Comparison of ENCODE assay signal across 19 cellular contexts in genomic region chr13:34411881-34412280, GRCh38.
DNase-seq lines count a peak whose midpoint lies in the region; ATAC-seq, FAIRE-seq and TF ChIP-seq lines count a peak whose summit lies in the region.
"Had no signal": no experiment of that assay in that cellular context is flagged by ENCODE, and none has a peak within 500 bp of the region (broad histone marks: within the 10 kb centered on the region; RNA-seq: fewer than 3 reads in every experiment).

No MANE protein-coding gene starts in this region.

- no peak for TF ChIP-seq CTCF in bronchial epithelial cell (IDR thresholded peaks at IDR 0.05; ENCODE audit: insufficient read depth, low read length, severe bottlenecking)

- no peaks in the 10 kb centered on the region for H3K79me2 ChIP-seq in trophoblast cell (ENCODE audit: control insufficient read depth, insufficient read depth, low read length, poor library complexity)

- H3K4me2 ChIP-seq in trophoblast cell (ENCODE audit: low read length) = no peak overlapping the region
- H3K4me2 ChIP-seq: BLaER1 had no signal

- H3K9ac ChIP-seq in trophoblast cell (ENCODE audit: low read length) = no peak overlapping the region
- H3K9ac ChIP-seq: BLaER1 had no signal

- H3K18ac ChIP-seq in trophoblast cell (ENCODE audit: low read length) = no peak overlapping the region

- no peak overlapping the region for H3K4ac ChIP-seq in trophoblast cell (ENCODE audit: low read depth, low read length)

- DNase-seq in DMS153 (lab: John Stamatoyannopoulos, UW) (peak; percentile 53), DMS153 treated with DMSO at 0.1 percent for 48 hours (lab: John Stamatoyannopoulos, UW; ENCODE audit: unreplicated experiment) (no peak), M059J (ENCODE audit: low read depth) (peak; percentile 10), bronchial epithelial cell (ENCODE audit: low read depth) (peak; percentile 52), trophoblast cell (peak; percentile 38 to 78)
- no peak for DNase-seq in stimulated activated CD4-positive, alpha-beta T cell treated with anti-CD3 and anti-CD28 coated beads, Interleukin-2, amount 100 ng/mL, for 48 hours
- DNase-seq: CD4-positive, alpha-beta memory T cell; DMS79; GF-D8; GOT3; H7; IMR-90 had no signal

- no peak overlapping the region for H3K4me3 ChIP-seq in bronchial epithelial cell (ENCODE audit: low read depth, low read length)
- H3K4me3 ChIP-seq in trophoblast cell (ENCODE audit: low read depth, low read length) = no peak overlapping the region
- H3K4me3 ChIP-seq: BLaER1, K562 had no signal

- no peaks in the 10 kb centered on the region for H3K27me3 ChIP-seq in bronchial epithelial cell (ENCODE audit: control insufficient read depth, insufficient read depth, low read length)
- no peaks in the 10 kb centered on the region for H3K27me3 ChIP-seq in trophoblast cell (ENCODE audit: insufficient read depth, low read length)
- H3K27me3 ChIP-seq: BLaER1 had no signal

- H2BK12ac ChIP-seq in trophoblast cell (ENCODE audit: low read length) = no peak overlapping the region

- no CpG with 5 or more reads among the region's 4 CpGs for WGBS in trophoblast cell (ENCODE audit: extremely low coverage, insufficient coverage, insufficient read length)

- H2AFZ ChIP-seq in trophoblast cell (ENCODE audit: insufficient read depth, low read length, poor library complexity) = no peak overlapping the region

- H4K12ac ChIP-seq in trophoblast cell (ENCODE audit: low read depth, low read length) = no peak overlapping the region

- H2BK5ac ChIP-seq in trophoblast cell (ENCODE audit: low read depth, low read length, poor library complexity) = no peak overlapping the region

- H3K23ac ChIP-seq in trophoblast cell (ENCODE audit: low read length) = no peak overlapping the region

- no peaks in the 10 kb centered on the region for H3K79me1 ChIP-seq in trophoblast cell (ENCODE audit: low read length)

- no peaks in the 10 kb centered on the region for H3K36me3 ChIP-seq in bronchial epithelial cell (ENCODE audit: control insufficient read depth, insufficient read depth, low read length)
- H3K36me3 ChIP-seq in trophoblast cell (ENCODE audit: control insufficient read depth in 1 of 2, insufficient read depth in 2 of 2, low read length in 2 of 2) = no peaks in the 10 kb centered on the region
- H3K36me3 ChIP-seq: BLaER1 had no signal

- H4K8ac ChIP-seq in trophoblast cell (ENCODE audit: low read depth, low read length) = no peak overlapping the region

- ATAC-seq in HG02798 (IDR thresholded peaks at IDR 0.05; ENCODE audit: poor library complexity, unreplicated experiment) (no peak), HG02973 (IDR thresholded peaks at IDR 0.05; ENCODE audit: unreplicated experiment) (no peak)
- ATAC-seq: HCT116, K562 had no signal

- H2BK120ac ChIP-seq in trophoblast cell (ENCODE audit: insufficient read depth, low read length, poor library complexity) = no peak overlapping the region

- peaks cover 2 to 4% of the 10 kb centered on the region in 2 experiments for H3K4me1 ChIP-seq in trophoblast cell (ENCODE audit: control insufficient read depth in 1 of 2, insufficient read depth in 2 of 2, low read length in 2 of 2)
- H3K4me1 ChIP-seq: BLaER1 had no signal

- no peaks in the 10 kb centered on the region for H3K9me3 ChIP-seq in trophoblast cell (ENCODE audit: insufficient read depth, low read depth, low read length)

- H3K27ac ChIP-seq in trophoblast cell (ENCODE audit: low read depth, low read length) = no peak overlapping the region
- H3K27ac ChIP-seq: 22Rv1, BLaER1 had no signal

- no peak for FAIRE-seq in bronchial epithelial cell (lab: Jason Lieb, UNC)
- FAIRE-seq: HTR-8/SVneo, K562 had no signal

- H2AK5ac ChIP-seq in trophoblast cell (ENCODE audit: low read length) = no peak overlapping the region

- H4K91ac ChIP-seq in trophoblast cell (ENCODE audit: low read depth, low read length) = no peak overlapping the region

- no peak overlapping the region for H3K14ac ChIP-seq in trophoblast cell (ENCODE audit: low read length)

Comparison
In these comparisons a context has a peak if more than half of its experiments do, and no peak if none do; other contexts are left out.
1. DNase-seq: peak in DMS153 (single experiment), M059J (single experiment), bronchial epithelial cell (single experiment) and trophoblast cell (2 of 2); none in DMS153 treated with DMSO at 0.1 percent for 48 hours (single experiment) and stimulated activated CD4-positive, alpha-beta T cell treated with anti-CD3 and anti-CD28 coated beads, Interleukin-2, amount 100 ng/mL, for 48 hours (0 of 2).